In the genomic region with DNA sequence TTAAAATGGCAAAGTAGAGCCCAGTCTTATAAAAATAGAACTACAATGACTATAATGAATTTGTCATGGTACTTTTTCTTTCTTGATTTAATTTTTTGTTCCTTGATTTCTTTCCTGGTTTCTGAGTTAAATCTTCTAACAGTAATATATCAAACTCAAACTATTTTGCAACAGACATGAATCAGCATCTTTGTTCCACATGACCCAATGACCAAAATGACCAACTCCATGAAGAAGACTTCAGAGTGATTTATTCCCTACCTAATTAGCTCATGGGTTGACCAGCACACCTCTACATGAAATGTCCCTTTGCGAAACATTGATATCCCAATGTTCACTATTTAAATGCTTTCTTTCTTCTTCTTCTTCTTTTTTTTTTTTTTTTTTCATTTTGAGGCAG, we compare ENCODE assay signal across 25 cellular contexts.
A peak's percentile ranks its signal among the peaks of the same experiment; 100 is the strongest.
DNase-seq lines count a peak whose midpoint lies in the region; ATAC-seq and TF ChIP-seq lines count a peak whose summit lies in the region.
"Had no signal": no experiment of that assay in that cellular context is flagged by ENCODE, and none has a peak within 500 bp of the region (broad histone marks: within the 10 kb centered on the region; RNA-seq: fewer than 3 reads in every experiment).

No MANE protein-coding gene starts in this region.

- peaks cover 24% of the 10 kb centered on the region for H3K4me1 ChIP-seq in adipocyte (ENCODE audit: control insufficient read depth, insufficient read depth, low read length)
- H3K4me1 ChIP-seq: SJSA1 had no signal

- no peaks in the 10 kb centered on the region for H3K27me3 ChIP-seq in adipocyte (replicated peaks; ENCODE audit: control insufficient read depth, insufficient read depth, low read length)
- H3K27me3 ChIP-seq: BLaER1 treated with 17β-estradiol and CSF1 and Interleukin-3, amounts not matched to agents 10 nM and 100 nM; esophagus squamous epithelium; heart right ventricle; SJSA1; stomach had no signal

- H3K4me3 ChIP-seq in adipocyte (ENCODE audit: low read length) (no peak overlapping the region), fibroblast of pulmonary artery (replicated peaks; ENCODE audit: low read depth, low read length) (no peak overlapping the region)
- H3K4me3 ChIP-seq: BLaER1 treated with 17β-estradiol and CSF1 and Interleukin-3, amounts not matched to agents 10 nM and 100 nM; esophagus squamous epithelium; heart right ventricle; PC-9; SJSA1; stomach had no signal

- no peaks in the 10 kb centered on the region for H3K9me3 Mint-ChIP-seq in stimulated activated effector memory CD8-positive, alpha-beta T cell treated with anti-CD3 and anti-CD28 coated beads, Interleukin-12 subunit alpha, Interleukin-12 subunit beta, amount 100 ng/mL, for 72 hours
- H3K9me3 Mint-ChIP-seq: activated CD4-positive, alpha-beta T cell treated with anti-CD3 and anti-CD28 coated beads, Interleukin-2, amount 10 ng/mL, durations not matched to agents 24 days and 14 days; T-helper 1 cell treated with Interleukin-12 subunit alpha and Interleukin-12 subunit beta and Interleukin-4 antibody, amounts not matched to agents 30 μg/mL and 1 μg/mL, for 36 hours had no signal

- ATAC-seq in stimulated activated effector memory CD8-positive, alpha-beta T cell treated with anti-CD3 and anti-CD28 coated beads, Interleukin-12 subunit alpha, Interleukin-12 subunit beta, amount 100 ng/mL, for 72 hours, result no peak
- ATAC-seq in GM18502 (IDR thresholded peaks at IDR 0.05; ENCODE audit: poor library complexity, unreplicated experiment) (no peak), GM18498 (IDR thresholded peaks at IDR 0.05; ENCODE audit: unreplicated experiment) (no peak)
- ATAC-seq: heart right ventricle, left ventricle myocardium superior had no signal

- H3K36me3 Mint-ChIP-seq in stimulated activated effector memory CD8-positive, alpha-beta T cell treated with anti-CD3 and anti-CD28 coated beads, Interleukin-12 subunit alpha, Interleukin-12 subunit beta, amount 100 ng/mL, for 72 hours, result peaks cover 51% of the 10 kb centered on the region

- no peak overlapping the region for H3K4me3 Mint-ChIP-seq in stimulated activated effector memory CD8-positive, alpha-beta T cell treated with anti-CD3 and anti-CD28 coated beads, Interleukin-12 subunit alpha, Interleukin-12 subunit beta, amount 100 ng/mL, for 72 hours
- H3K4me3 Mint-ChIP-seq: activated CD4-positive, alpha-beta T cell treated with anti-CD3 and anti-CD28 coated beads, Interleukin-2, amount 10 ng/mL, durations not matched to agents 24 days and 14 days; T-helper 1 cell treated with Interleukin-12 subunit alpha and Interleukin-12 subunit beta and Interleukin-4 antibody, amounts not matched to agents 30 μg/mL and 1 μg/mL, for 36 hours had no signal

- peaks cover 15% of the 10 kb centered on the region for H3K4me1 Mint-ChIP-seq in stimulated activated effector memory CD8-positive, alpha-beta T cell treated with anti-CD3 and anti-CD28 coated beads, Interleukin-12 subunit alpha, Interleukin-12 subunit beta, amount 100 ng/mL, for 72 hours

- TF ChIP-seq CTCF in fibroblast of pulmonary artery (IDR thresholded peaks at IDR 0.05; ENCODE audit: low read length, missing control alignments), result no peak

- H3K27ac Mint-ChIP-seq in stimulated activated effector memory CD8-positive, alpha-beta T cell treated with anti-CD3 and anti-CD28 coated beads, Interleukin-12 subunit alpha, Interleukin-12 subunit beta, amount 100 ng/mL, for 72 hours, result peak overlapping the region; percentile 86
- H3K27ac Mint-ChIP-seq: activated CD4-positive, alpha-beta T cell treated with anti-CD3 and anti-CD28 coated beads, Interleukin-2, amount 10 ng/mL, durations not matched to agents 24 days and 14 days; T-helper 1 cell treated with Interleukin-12 subunit alpha and Interleukin-12 subunit beta and Interleukin-4 antibody, amounts not matched to agents 30 μg/mL and 1 μg/mL, for 36 hours had no signal

- peak; percentile 18 for DNase-seq in GM03348 (ENCODE audit: low spot score)
- DNase-seq in adipocyte (ENCODE audit: low read depth), result peak; percentile 60
- peak; percentile 51 for DNase-seq in fibroblast of pulmonary artery (ENCODE audit: low read depth)
- no peak for DNase-seq in stimulated activated effector memory CD8-positive, alpha-beta T cell treated with anti-CD3 and anti-CD28 coated beads, Interleukin-12 subunit alpha, Interleukin-12 subunit beta, amount 100 ng/mL, for 72 hours (ENCODE audit: low spot score in 2 of 2)
- DNase-seq in DMS153 (lab: John Stamatoyannopoulos, UW), result no peak
- DNase-seq: activated CD4-positive, alpha-beta T cell treated with anti-CD3 and anti-CD28 coated beads, Interleukin-2, amount 10 ng/mL, durations not matched to agents 24 days and 14 days; activated gamma-delta T cell; amygdala; cerebellar nuclear complex; effector memory CD4-positive, alpha-beta T cell; esophagus squamous epithelium; GOT3; heart right ventricle; left ventricle myocardium superior; NCI-H1694; NCI-H774; PC-9; stimulated activated CD4-positive, alpha-beta T cell treated with anti-CD3 and anti-CD28 coated beads, Interleukin-4, amount 100 ng/mL, for 1 hour; stomach; trophoblast cell had no signal

- peaks cover 46% of the 10 kb centered on the region for H3K36me3 ChIP-seq in adipocyte (ENCODE audit: control insufficient read depth, insufficient read depth, low read length, severe bottlenecking)

- H3K9me3 ChIP-seq in adipocyte (ENCODE audit: control insufficient read depth, low read length), result no peaks in the 10 kb centered on the region
- H3K9me3 ChIP-seq: esophagus squamous epithelium, heart right ventricle, SJSA1, stomach had no signal

- peak overlapping the region; percentile 65 for H3K9ac ChIP-seq in adipocyte (ENCODE audit: low read length)
- H3K9ac ChIP-seq: BLaER1 treated with 17β-estradiol and CSF1 and Interleukin-3, amounts not matched to agents 10 nM and 100 nM had no signal

Comparison
In these comparisons a context has a peak if more than half of its experiments do, and no peak if none do; other contexts are left out.
1. DNase-seq: peak in GM03348 (single experiment), adipocyte (single experiment) and fibroblast of pulmonary artery (single experiment); none in stimulated activated effector memory CD8-positive, alpha-beta T cell treated with anti-CD3 and anti-CD28 coated beads, Interleukin-12 subunit alpha, Interleukin-12 subunit beta, amount 100 ng/mL, for 72 hours (0 of 2) and DMS153 (single experiment).